8 cellular contexts compared by ENCODE assay signal in genomic region chr11:95641506-95641905, GRCh38.
DNase-seq lines count a peak whose midpoint lies in the region; ATAC-seq and TF ChIP-seq lines count a peak whose summit lies in the region.

No MANE protein-coding gene starts in this region.

- no peak for TF ChIP-seq CTCF in mucosa of descending colon (IDR thresholded peaks at IDR 0.05)

- no peak overlapping the region for H3K4me3 ChIP-seq in mucosa of descending colon

- H3K36me3 ChIP-seq in mucosa of descending colon (ENCODE audit: low read depth): no peaks in the 10 kb centered on the region

- no peaks in the 10 kb centered on the region for H3K9me3 ChIP-seq in mucosa of descending colon

- DNase-seq in activated gamma-delta T cell treated with Interleukin-2 at 50 U/mL for 16 hours: peak; percentile 4
- no peak for DNase-seq in activated gamma-delta T cell (lab: John Stamatoyannopoulos, UW)
- peak; percentile 92 for DNase-seq in SKM-1 (lab: John Stamatoyannopoulos, UW; ENCODE audit: unreplicated experiment)
- DNase-seq in mucosa of descending colon: no peak
- DNase-seq in GDM1 (lab: John Stamatoyannopoulos, UW): no peak
- no peak for DNase-seq in SW480 (ENCODE audit: low spot score)
- no peak for DNase-seq in NCI-H1105 treated with DMSO at 0.1 percent for 48 hours (lab: John Stamatoyannopoulos, UW)

- H3K4me1 ChIP-seq in mucosa of descending colon (ENCODE audit: low read depth): no peaks in the 10 kb centered on the region

- intact Hi-C loops in mucosa of descending colon (cut with DNase I, micrococcal nuclease): no loop called here

- ATAC-seq in HG02943 (IDR thresholded peaks at IDR 0.05; ENCODE audit: low read depth, unreplicated experiment): peak; percentile 100
- peak; percentile 66 for ATAC-seq in mucosa of descending colon

Comparison
In these comparisons a context has a peak if more than half of its experiments do, and no peak if none do; other contexts are left out.
1. DNase-seq: peak in activated gamma-delta T cell treated with Interleukin-2 at 50 U/mL for 16 hours (single experiment) and SKM-1 (single experiment); none in activated gamma-delta T cell (single experiment), mucosa of descending colon (0 of 3), GDM1 (single experiment), SW480 (single experiment) and NCI-H1105 treated with DMSO at 0.1 percent for 48 hours (single experiment).